27 cellular contexts compared by ENCODE assay signal in the genomic region with DNA sequence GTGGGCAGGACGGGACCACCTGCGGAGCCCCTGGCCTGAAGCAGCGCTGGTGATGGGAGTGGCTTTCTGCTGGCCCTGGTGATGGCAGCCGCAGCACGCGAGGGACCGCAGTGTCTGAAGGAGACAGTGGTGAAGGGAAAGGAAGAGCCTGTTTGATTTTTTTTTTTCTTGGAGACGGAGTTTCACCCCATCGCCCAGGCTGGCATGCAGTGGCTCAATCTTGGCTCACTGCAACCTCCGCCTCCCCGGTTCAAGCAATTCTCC.
"Had no signal": no experiment of that assay in that cellular context is flagged by ENCODE, and none has a peak within 500 bp of the region (broad histone marks: within the 10 kb centered on the region; RNA-seq: fewer than 3 reads in every experiment).

No MANE protein-coding gene starts in this region.

- H3K27me3 Mint-ChIP-seq: activated CD4-positive, alpha-beta T cell treated with anti-CD3 and anti-CD28 coated beads, Interleukin-2, amount 10 ng/mL, durations not matched to agents 7 days and 5 days; activated naive CD4-positive, alpha-beta T cell treated with anti-CD3 and anti-CD28 coated beads, Interleukin-2, amount 10 ng/mL, durations not matched to agents 7 days and 5 days; activated naive CD8-positive, alpha-beta T cell treated with anti-CD3 and anti-CD28 coated beads for 36 hours had no signal

- H3K9me3 Mint-ChIP-seq: activated CD4-positive, alpha-beta T cell treated with anti-CD3 and anti-CD28 coated beads, Interleukin-2, amount 10 ng/mL, durations not matched to agents 7 days and 5 days; activated naive CD4-positive, alpha-beta T cell treated with anti-CD3 and anti-CD28 coated beads, Interleukin-2, amount 10 ng/mL, durations not matched to agents 7 days and 5 days; activated naive CD8-positive, alpha-beta T cell treated with anti-CD3 and anti-CD28 coated beads for 36 hours had no signal

- H3K4me1 ChIP-seq: ascending aorta had no signal

- H3K4me3 Mint-ChIP-seq: activated CD4-positive, alpha-beta T cell treated with anti-CD3 and anti-CD28 coated beads, Interleukin-2, amount 10 ng/mL, durations not matched to agents 7 days and 5 days; activated naive CD4-positive, alpha-beta T cell treated with anti-CD3 and anti-CD28 coated beads, Interleukin-2, amount 10 ng/mL, durations not matched to agents 7 days and 5 days; activated naive CD8-positive, alpha-beta T cell treated with anti-CD3 and anti-CD28 coated beads for 36 hours had no signal

- H3K27ac ChIP-seq: ascending aorta, cardiac muscle cell, KMS-11, Peyer's patch, SK-N-MC had no signal

- H3K27me3 ChIP-seq: ascending aorta, cardiac muscle cell, Peyer's patch had no signal

- H3K36me3 Mint-ChIP-seq: activated naive CD8-positive, alpha-beta T cell treated with anti-CD3 and anti-CD28 coated beads for 36 hours had no signal

- H3K4me3 ChIP-seq: ascending aorta, cardiac muscle cell, Peyer's patch, SK-N-MC had no signal

- H3K9me3 ChIP-seq: ascending aorta, Peyer's patch had no signal

- ATAC-seq: PC-3 had no signal

- H3K27ac Mint-ChIP-seq: activated naive CD4-positive, alpha-beta T cell treated with anti-CD3 and anti-CD28 coated beads, Interleukin-2, amount 10 ng/mL, durations not matched to agents 7 days and 5 days; activated naive CD8-positive, alpha-beta T cell treated with anti-CD3 and anti-CD28 coated beads for 36 hours had no signal

- DNase-seq: activated CD4-positive, alpha-beta T cell treated with anti-CD3 and anti-CD28 coated beads, Interleukin-2, amount 10 ng/mL, durations not matched to agents 7 days and 5 days; activated CD4-positive, alpha-beta T cell treated with anti-CD3 and anti-CD28 coated beads, Interleukin-2, amount 50 U/mL, for 48 hours; activated CD8-positive, alpha-beta memory T cell treated with anti-CD3 and anti-CD28 coated beads, Interleukin-2, amount 50 U/mL, for 4 hours; activated effector memory CD4-positive, alpha-beta T cell treated with Interleukin-2 at 50 U/mL for 16 hours; activated naive CD4-positive, alpha-beta T cell treated with anti-CD3 and anti-CD28 coated beads, Interleukin-2, amount 10 ng/mL, durations not matched to agents 7 days and 5 days; activated naive CD8-positive, alpha-beta T cell treated with anti-CD3 and anti-CD28 coated beads for 36 hours; activated T-cell treated with anti-CD3 and anti-CD28 coated beads for 4 hours; activated T-cell treated with anti-CD3 and anti-CD28 coated beads, Interleukin-2, amount 50 U/mL, for 48 hours; MM.1S; NCI-H1092; NCI-H1436 treated with DMSO at 0.1 percent for 48 hours; NCI-H187; NCI-H2029 treated with DMSO at 0.1 percent for 48 hours; NCI-H2107; NCI-H2171; NCI-H526; NCI-H748 treated with DMSO at 0.1 percent for 48 hours; NK-92 treated with Interleukin-12 subunit alpha and Interleukin-12 subunit beta, amount 100 ng/mL, for 24 hours; PC-3; Peyer's patch; RPMI8226; SIG-M5; T1000 had no signal
